ENCODE assay signal across 18 cellular contexts in the genomic region with DNA sequence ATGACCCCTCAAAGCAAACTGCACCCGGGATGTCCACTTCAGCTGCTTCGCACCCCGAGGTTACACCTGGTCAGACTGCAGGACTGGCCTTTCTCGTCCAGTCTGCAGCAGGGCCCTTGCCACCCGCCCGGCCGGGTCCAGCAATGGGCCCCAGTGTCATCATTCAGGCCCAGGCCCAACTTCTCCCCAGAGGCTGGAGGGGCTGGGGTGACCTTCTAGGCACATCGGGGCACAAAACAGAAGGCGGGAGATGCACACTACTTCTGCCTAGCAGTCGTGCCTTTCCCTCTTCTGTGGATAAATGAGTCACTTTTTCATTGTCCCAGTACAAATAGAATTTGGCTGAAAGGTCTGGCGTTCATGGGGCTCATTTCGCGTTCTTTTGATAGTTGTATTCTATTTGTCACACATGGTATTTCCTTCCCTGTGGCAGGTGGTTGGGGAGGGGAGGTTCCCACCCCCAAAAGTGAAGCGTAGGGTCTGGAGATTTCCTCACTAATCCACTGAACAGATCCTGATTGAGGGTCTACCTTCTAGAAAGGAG. TPM values are rescaled to one million over a fixed set of nuclear protein-coding genes. Genes with fewer than 3 reads are reported as not detected.
A peak's percentile ranks its signal among the peaks of the same experiment; 100 is the strongest.
DNase-seq lines count a peak whose midpoint lies in the region; ATAC-seq and TF ChIP-seq lines count a peak whose summit lies in the region.
"Had no signal": no experiment of that assay in that cellular context is flagged by ENCODE, and none has a peak within 500 bp of the region (broad histone marks: within the 10 kb centered on the region; RNA-seq: fewer than 3 reads in every experiment).

No MANE protein-coding gene starts in this region.

- peaks cover 28% of the 10 kb centered on the region for H3K27me3 Mint-ChIP-seq in activated naive CD4-positive, alpha-beta T cell treated with anti-CD3 and anti-CD28 coated beads, Interleukin-2, amount 10 ng/mL, durations not matched to agents 7 days and 5 days
- H3K27me3 Mint-ChIP-seq in activated naive CD4-positive, alpha-beta T cell treated with anti-CD3 and anti-CD28 coated beads for 36 hours (ENCODE audit: low read depth): no peaks in the 10 kb centered on the region
- H3K27me3 Mint-ChIP-seq in nephron (ENCODE audit: low read depth) (peaks cover 8% of the 10 kb centered on the region), type B pancreatic cell (no peaks in the 10 kb centered on the region)
- peaks cover 29% of the 10 kb centered on the region for H3K27me3 Mint-ChIP-seq in stimulated activated naive CD8-positive, alpha-beta T cell treated with anti-CD3 and anti-CD28 coated beads, Interleukin-15, amount 100 ng/mL, for 72 hours

- no peaks in the 10 kb centered on the region for H3K27me3 ChIP-seq in hepatocyte

- H4K20me1 ChIP-seq in hepatocyte (ENCODE audit: insufficient read depth, poor library complexity, severe bottlenecking): no peaks in the 10 kb centered on the region

- H3K79me2 ChIP-seq in hepatocyte: no peaks in the 10 kb centered on the region

- no peak overlapping the region for H2AFZ ChIP-seq in hepatocyte
- H2AFZ ChIP-seq: GM23338 had no signal

- no peak for TF ChIP-seq CTCF in hepatocyte (IDR thresholded peaks at IDR 0.05; ENCODE audit: poor library complexity)
- no peak for TF ChIP-seq CTCF in nephron (IDR thresholded peaks at IDR 0.05; ENCODE audit: unreplicated experiment in 3 of 3)
- TF ChIP-seq CTCF in type B pancreatic cell (conservative IDR thresholded peaks at IDR 0.05): no peak

- no peaks in the 10 kb centered on the region for H3K36me3 Mint-ChIP-seq in activated naive CD4-positive, alpha-beta T cell treated with anti-CD3 and anti-CD28 coated beads, Interleukin-2, amount 10 ng/mL, durations not matched to agents 7 days and 5 days
- H3K36me3 Mint-ChIP-seq in activated naive CD4-positive, alpha-beta T cell treated with anti-CD3 and anti-CD28 coated beads for 36 hours (ENCODE audit: low read depth): no peaks in the 10 kb centered on the region
- no peaks in the 10 kb centered on the region for H3K36me3 Mint-ChIP-seq in nephron (ENCODE audit: low read depth)
- H3K36me3 Mint-ChIP-seq in type B pancreatic cell: peaks cover 4% of the 10 kb centered on the region

- H3K27ac ChIP-seq in hepatocyte: peak overlapping the region; percentile 97
- H3K27ac ChIP-seq: HL-60 had no signal

- intact Hi-C loops in activated naive CD4-positive, alpha-beta T cell treated with anti-CD3 and anti-CD28 coated beads for 36 hours (cut with micrococcal nuclease): no loop called here

- peaks cover 48% of the 10 kb centered on the region for H3K4me1 ChIP-seq in hepatocyte (ENCODE audit: insufficient read depth)

- DNase-seq in activated naive CD4-positive, alpha-beta T cell treated with anti-CD3 and anti-CD28 coated beads, Interleukin-2, amount 10 ng/mL, durations not matched to agents 7 days and 5 days: peak; percentile 16
- DNase-seq in activated naive CD4-positive, alpha-beta T cell treated with anti-CD3 and anti-CD28 coated beads for 36 hours: no peak
- no peak for DNase-seq in hepatocyte (ENCODE audit: low spot score)
- peak; percentile 55 for DNase-seq in type B pancreatic cell (ENCODE audit: extremely low spot score, unreplicated experiment)
- DNase-seq in NOMO-1 (lab: John Stamatoyannopoulos, UW; ENCODE audit: unreplicated experiment in 2 of 2): no peak
- no peak for DNase-seq in stimulated activated naive CD8-positive, alpha-beta T cell treated with anti-CD3 and anti-CD28 coated beads, Interleukin-15, amount 100 ng/mL, for 72 hours
- DNase-seq: ACHN, GF-D8, KG1, NCI-H1048, NCI-H446, NCI-H748 treated with DMSO at 0.1 percent for 48 hours, Right ventricle myocardium superior had no signal

- no peaks in the 10 kb centered on the region for H3K36me3 ChIP-seq in hepatocyte (replicated peaks; ENCODE audit: insufficient read depth, low read depth)

- ATAC-seq in stimulated activated naive CD8-positive, alpha-beta T cell treated with anti-CD3 and anti-CD28 coated beads, Interleukin-15, amount 100 ng/mL, for 72 hours: no peak
- ATAC-seq in HG03135 (IDR thresholded peaks at IDR 0.05; ENCODE audit: unreplicated experiment): no peak
- ATAC-seq: GM23338 had no signal

- H3K4me2 ChIP-seq in hepatocyte: peak overlapping the region; percentile 11
- H3K4me2 ChIP-seq: GM23338 had no signal

- 66% methylated on average over 14 of the region's 14 CpGs for WGBS in hepatocyte (ENCODE audit: low lambda C conversion rate, missing lambda C conversion rate)

- H3K9me3 ChIP-seq in hepatocyte (ENCODE audit: low read depth): no peaks in the 10 kb centered on the region

- CTCF ChIA-PET in activated naive CD4-positive, alpha-beta T cell treated with anti-CD3 and anti-CD28 coated beads, Interleukin-2, amount 10 ng/mL, durations not matched to agents 7 days and 5 days (lab: Charles Lee): no interaction called here
- CTCF ChIA-PET in activated naive CD4-positive, alpha-beta T cell treated with anti-CD3 and anti-CD28 coated beads for 36 hours (lab: Charles Lee): no interaction called here

- no peak overlapping the region for H3K4me3 Mint-ChIP-seq in activated naive CD4-positive, alpha-beta T cell treated with anti-CD3 and anti-CD28 coated beads, Interleukin-2, amount 10 ng/mL, durations not matched to agents 7 days and 5 days
- no peak overlapping the region for H3K4me3 Mint-ChIP-seq in activated naive CD4-positive, alpha-beta T cell treated with anti-CD3 and anti-CD28 coated beads for 36 hours
- no peak overlapping the region for H3K4me3 Mint-ChIP-seq in nephron
- peak overlapping the region; percentile 42 for H3K4me3 Mint-ChIP-seq in type B pancreatic cell
- no peak overlapping the region for H3K4me3 Mint-ChIP-seq in stimulated activated naive CD8-positive, alpha-beta T cell treated with anti-CD3 and anti-CD28 coated beads, Interleukin-15, amount 100 ng/mL, for 72 hours
- H3K4me3 Mint-ChIP-seq: CD4-positive, alpha-beta T cell; GM23338 had no signal

- no peaks in the 10 kb centered on the region for H3K4me1 Mint-ChIP-seq in activated naive CD4-positive, alpha-beta T cell treated with anti-CD3 and anti-CD28 coated beads, Interleukin-2, amount 10 ng/mL, durations not matched to agents 7 days and 5 days
- no peaks in the 10 kb centered on the region for H3K4me1 Mint-ChIP-seq in activated naive CD4-positive, alpha-beta T cell treated with anti-CD3 and anti-CD28 coated beads for 36 hours (ENCODE audit: low read depth)
- peaks cover 37% of the 10 kb centered on the region for H3K4me1 Mint-ChIP-seq in nephron
- H3K4me1 Mint-ChIP-seq in type B pancreatic cell (ENCODE audit: unreplicated experiment): peaks cover 49% of the 10 kb centered on the region
- H3K4me1 Mint-ChIP-seq in stimulated activated naive CD8-positive, alpha-beta T cell treated with anti-CD3 and anti-CD28 coated beads, Interleukin-15, amount 100 ng/mL, for 72 hours: peaks cover 9% of the 10 kb centered on the region

- no peaks in the 10 kb centered on the region for H3K9me2 ChIP-seq in hepatocyte (replicated peaks; ENCODE audit: insufficient read depth)

- H3K9me3 Mint-ChIP-seq in activated naive CD4-positive, alpha-beta T cell treated with anti-CD3 and anti-CD28 coated beads, Interleukin-2, amount 10 ng/mL, durations not matched to agents 7 days and 5 days: no peaks in the 10 kb centered on the region
- no peaks in the 10 kb centered on the region for H3K9me3 Mint-ChIP-seq in activated naive CD4-positive, alpha-beta T cell treated with anti-CD3 and anti-CD28 coated beads for 36 hours
- H3K9me3 Mint-ChIP-seq in nephron (peaks cover 3% of the 10 kb centered on the region), type B pancreatic cell (peaks cover 7% of the 10 kb centered on the region)
- no peaks in the 10 kb centered on the region for H3K9me3 Mint-ChIP-seq in stimulated activated naive CD8-positive, alpha-beta T cell treated with anti-CD3 and anti-CD28 coated beads, Interleukin-15, amount 100 ng/mL, for 72 hours
- H3K9me3 Mint-ChIP-seq: CD4-positive, alpha-beta T cell; GM23338 had no signal

- H3K4me3 ChIP-seq in hepatocyte: no peak overlapping the region
- H3K4me3 ChIP-seq: GM23338 had no signal

- H3K27ac Mint-ChIP-seq in activated naive CD4-positive, alpha-beta T cell treated with anti-CD3 and anti-CD28 coated beads, Interleukin-2, amount 10 ng/mL, durations not matched to agents 7 days and 5 days: no peak overlapping the region
- no peak overlapping the region for H3K27ac Mint-ChIP-seq in activated naive CD4-positive, alpha-beta T cell treated with anti-CD3 and anti-CD28 coated beads for 36 hours
- peak overlapping the region; percentile 63 to 86 (median 86) for H3K27ac Mint-ChIP-seq in nephron
- H3K27ac Mint-ChIP-seq in type B pancreatic cell: peak overlapping the region; percentile 58
- H3K27ac Mint-ChIP-seq in stimulated activated naive CD8-positive, alpha-beta T cell treated with anti-CD3 and anti-CD28 coated beads, Interleukin-15, amount 100 ng/mL, for 72 hours: no peak overlapping the region
- H3K27ac Mint-ChIP-seq: CD4-positive, alpha-beta T cell; GM23338 had no signal

RNA-seq across cellular contexts. Expression of a gene that starts 56.9 kb away (rescaled TPM):
- 10 to 100 TPM; 73.9 to 81.9 TPM for total RNA-seq in activated naive CD4-positive, alpha-beta T cell treated with anti-CD3 and anti-CD28 coated beads for 36 hours
- total RNA-seq in hepatocyte (910 and 1,089 TPM in 2 replicates), type B pancreatic cell (ENCODE audit: low replicate concordance) (194 and 310 TPM in 2 replicates)
- 563 and 612 TPM in 2 replicates for polyA plus RNA-seq in hepatocyte

Comparison
In these comparisons a context has a peak if more than half of its experiments do, and no peak if none do; other contexts are left out.
1. DNase-seq: peak in activated naive CD4-positive, alpha-beta T cell treated with anti-CD3 and anti-CD28 coated beads, Interleukin-2, amount 10 ng/mL, durations not matched to agents 7 days and 5 days (single experiment) and type B pancreatic cell (single experiment); none in activated naive CD4-positive, alpha-beta T cell treated with anti-CD3 and anti-CD28 coated beads for 36 hours (single experiment), hepatocyte (single experiment), NOMO-1 (0 of 2) and stimulated activated naive CD8-positive, alpha-beta T cell treated with anti-CD3 and anti-CD28 coated beads, Interleukin-15, amount 100 ng/mL, for 72 hours (0 of 2).
2. H3K27ac Mint-ChIP-seq: peak in nephron (3 of 3) and type B pancreatic cell (single experiment); none in activated naive CD4-positive, alpha-beta T cell treated with anti-CD3 and anti-CD28 coated beads, Interleukin-2, amount 10 ng/mL, durations not matched to agents 7 days and 5 days (single experiment), activated naive CD4-positive, alpha-beta T cell treated with anti-CD3 and anti-CD28 coated beads for 36 hours (single experiment) and stimulated activated naive CD8-positive, alpha-beta T cell treated with anti-CD3 and anti-CD28 coated beads, Interleukin-15, amount 100 ng/mL, for 72 hours (0 of 2).